In genomic region chr4:3316146-3316545, GRCh38 we compare ENCODE assay signal across 15 cellular contexts.
"Had no signal": no experiment of that assay in that cellular context is flagged by ENCODE, and none has a peak within 500 bp of the region (broad histone marks: within the 10 kb centered on the region; RNA-seq: fewer than 3 reads in every experiment).

No MANE protein-coding gene starts in this region.

- H3K9me3 ChIP-seq: heart left ventricle, SJSA1, thyroid gland had no signal

- H3K27ac Mint-ChIP-seq: activated CD4-positive, alpha-beta T cell treated with anti-CD3 and anti-CD28 coated beads for 36 hours; activated CD8-positive, alpha-beta T cell treated with anti-CD3 and anti-CD28 coated beads, Interleukin-2, amount 10 ng/mL, durations not matched to agents 7 days and 5 days; activated naive CD8-positive, alpha-beta T cell; activated T-helper 2 cell treated with anti-CD3 and anti-CD28 coated beads, Interferon-gamma antibody, Interleukin-2, Interleukin-4, amounts not matched to agents 10 μg/mL and 5 μg/mL and 100 μg/mL, durations not matched to agents 14 hours and 24 hours and 36 hours; naive thymus-derived CD4-positive, alpha-beta T cell had no signal

- DNase-seq: activated CD4-positive, alpha-beta T cell treated with anti-CD3 and anti-CD28 coated beads for 36 hours; activated CD8-positive, alpha-beta T cell treated with anti-CD3 and anti-CD28 coated beads, Interleukin-2, amount 10 ng/mL, durations not matched to agents 7 days and 5 days; foreskin melanocyte; kidney glomerular epithelial cell; naive thymus-derived CD4-positive, alpha-beta T cell; SW 1271; T-helper 9 cell; thyroid gland had no signal

- H3K4me1 ChIP-seq: SJSA1 had no signal

- H3K4me3 ChIP-seq: heart left ventricle, SJSA1, thyroid gland had no signal

- H3K9me3 Mint-ChIP-seq: activated T-helper 2 cell treated with anti-CD3 and anti-CD28 coated beads, Interferon-gamma antibody, Interleukin-2, Interleukin-4, amounts not matched to agents 10 μg/mL and 5 μg/mL and 100 μg/mL, durations not matched to agents 14 hours and 24 hours and 36 hours; naive thymus-derived CD4-positive, alpha-beta T cell had no signal

- H3K4me1 Mint-ChIP-seq: activated CD4-positive, alpha-beta T cell treated with anti-CD3 and anti-CD28 coated beads for 36 hours had no signal

- H3K27me3 Mint-ChIP-seq: activated CD4-positive, alpha-beta T cell treated with anti-CD3 and anti-CD28 coated beads for 36 hours; activated naive CD8-positive, alpha-beta T cell; naive thymus-derived CD4-positive, alpha-beta T cell had no signal

- H3K4me3 Mint-ChIP-seq: activated CD4-positive, alpha-beta T cell treated with anti-CD3 and anti-CD28 coated beads for 36 hours; activated CD8-positive, alpha-beta T cell treated with anti-CD3 and anti-CD28 coated beads, Interleukin-2, amount 10 ng/mL, durations not matched to agents 7 days and 5 days; activated naive CD8-positive, alpha-beta T cell; naive thymus-derived CD4-positive, alpha-beta T cell had no signal

- FAIRE-seq: endometrium had no signal

- H3K27ac ChIP-seq: heart left ventricle, SJSA1, thyroid gland, VCaP had no signal

- ATAC-seq: activated CD4-positive, alpha-beta T cell treated with anti-CD3 and anti-CD28 coated beads for 36 hours; activated CD8-positive, alpha-beta T cell treated with anti-CD3 and anti-CD28 coated beads, Interleukin-2, amount 10 ng/mL, durations not matched to agents 7 days and 5 days; heart left ventricle; naive thymus-derived CD4-positive, alpha-beta T cell had no signal

- H3K27me3 ChIP-seq: dorsolateral prefrontal cortex, heart left ventricle, SJSA1, thyroid gland had no signal
